Comparison of ENCODE assay signal across 9 cellular contexts in the genomic region with DNA sequence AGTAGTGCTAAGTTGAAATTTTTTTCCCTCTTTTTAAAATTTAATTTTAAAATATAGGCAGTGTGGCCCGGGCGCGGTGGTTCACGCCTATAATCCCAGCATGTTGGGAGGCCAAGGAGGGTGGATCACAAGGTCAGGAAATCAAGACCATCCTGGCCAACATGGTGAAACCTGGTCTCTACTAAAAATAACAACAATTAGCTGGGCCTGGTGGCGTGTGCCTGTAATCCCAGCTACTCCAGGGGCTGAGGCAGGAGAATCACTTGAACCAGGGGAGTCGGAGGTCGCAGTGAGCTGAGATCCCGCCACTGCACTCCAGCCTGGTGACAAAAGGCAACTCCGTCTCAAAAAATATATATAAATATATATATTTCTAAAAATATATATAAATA. TPM values are rescaled to one million over a fixed set of nuclear protein-coding genes. Genes with fewer than 3 reads are reported as not detected.
"Had no signal": no experiment of that assay in that cellular context is flagged by ENCODE, and none has a peak within 500 bp of the region (broad histone marks: within the 10 kb centered on the region; RNA-seq: fewer than 3 reads in every experiment).

No MANE protein-coding gene starts in this region.

RNA-seq across cellular contexts. Expression of gene SLC12A3, which starts 57.3 kb away (rescaled TPM):
- total RNA-seq: activated CD4-positive, alpha-beta T cell treated with anti-CD3 and anti-CD28 coated beads for 36 hours; activated CD4-positive, alpha-beta T cell treated with anti-CD3 and anti-CD28 coated beads, Interleukin-2, amount 10 ng/mL, durations not matched to agents 7 days and 5 days; activated CD8-positive, alpha-beta T cell treated with anti-CD3 and anti-CD28 coated beads, Interleukin-2, amount 10 ng/mL, durations not matched to agents 7 days and 5 days; activated naive CD8-positive, alpha-beta T cell treated with anti-CD3 and anti-CD28 coated beads, Interleukin-2, amount 10 ng/mL, durations not matched to agents 7 days and 5 days; activated T-helper 2 cell treated with anti-CD3 and anti-CD28 coated beads, Interferon-gamma antibody, Interleukin-2, Interleukin-4, amounts not matched to agents 10 μg/mL and 5 μg/mL and 100 μg/mL, durations not matched to agents 14 hours and 24 hours and 36 hours; ascending aorta; body of pancreas; bronchial epithelial cell; Right ventricle myocardium superior had no signal
